Comparison of ENCODE assay signal across 32 cellular contexts in genomic region chr1:160472112-160472511, GRCh38. TPM values are rescaled to one million over a fixed set of nuclear protein-coding genes. Genes with fewer than 3 reads are reported as not detected.
"Had no signal": no experiment of that assay in that cellular context is flagged by ENCODE, and none has a peak within 500 bp of the region (broad histone marks: within the 10 kb centered on the region; RNA-seq: fewer than 3 reads in every experiment).

No MANE protein-coding gene starts in this region.

- DNase-seq: activated CD4-positive, alpha-beta memory T cell treated with anti-CD3 and anti-CD28 coated beads, Interleukin-2, amount 10 ng/mL, durations not matched to agents 7 days and 5 days; activated CD4-positive, alpha-beta T cell treated with anti-CD3 and anti-CD28 coated beads for 36 hours; activated CD4-positive, alpha-beta T cell treated with anti-CD3 and anti-CD28 coated beads, Interleukin-2, amount 10 ng/mL, durations not matched to agents 24 days and 14 days; activated CD4-positive, CD25-positive, alpha-beta regulatory T cell; activated CD4-positive, CD25-positive, alpha-beta regulatory T cell treated with anti-CD3 and anti-CD28 coated beads, Interleukin-2, amount 50 U/mL, for 72 hours; activated CD8-positive, alpha-beta memory T cell treated with anti-CD3 and anti-CD28 coated beads, Interleukin-2, amount 50 U/mL, for 48 hours; activated gamma-delta T cell; activated naive CD4-positive, alpha-beta T cell; activated naive CD4-positive, alpha-beta T cell treated with anti-CD3 and anti-CD28 coated beads, Interleukin-2, amount 10 ng/mL, durations not matched to agents 7 days and 5 days; activated naive CD8-positive, alpha-beta T cell treated with anti-CD3 and anti-CD28 coated beads, Interleukin-2, amount 10 ng/mL, durations not matched to agents 7 days and 5 days; activated T-cell treated with anti-CD3 and anti-CD28 coated beads for 4 hours; activated T-cell treated with anti-CD3 and anti-CD28 coated beads, Interleukin-2, amount 50 U/mL, for 24 hours; activated T-cell treated with anti-CD3 and anti-CD28 coated beads, Interleukin-2, amount 50 U/mL, for 72 hours; central memory CD4-positive, alpha-beta T cell; cerebellar nuclear complex; colonic mucosa; effector CD8-positive, alpha-beta T cell; esophagus squamous epithelium; foreskin melanocyte; heart right ventricle had no signal

- H2AFZ ChIP-seq: hepatocyte had no signal

- H3K4me2 ChIP-seq: hepatocyte had no signal

- H3K4me1 ChIP-seq: ascending aorta, breast epithelium, colonic mucosa, esophagus squamous epithelium, gastroesophageal sphincter had no signal

- H3K27me3 ChIP-seq: ascending aorta, breast epithelium, colonic mucosa, esophagus squamous epithelium, gastroesophageal sphincter, hepatocyte had no signal

- H3K36me3 ChIP-seq: ascending aorta, breast epithelium, cardiac muscle cell, colonic mucosa, esophagus squamous epithelium, gastroesophageal sphincter, heart right ventricle had no signal

- H3K9me3 ChIP-seq: ascending aorta, breast epithelium, colonic mucosa, esophagus squamous epithelium, gastroesophageal sphincter, heart right ventricle had no signal

- H3K27ac ChIP-seq: ascending aorta, breast epithelium, cardiac muscle cell, colonic mucosa, epithelial cell of prostate, esophagus squamous epithelium, gastroesophageal sphincter, heart right ventricle, hepatocyte had no signal

- H3K79me2 ChIP-seq: hepatocyte had no signal

- FAIRE-seq: endometrium, endothelial cell of umbilical vein had no signal

- H3K4me3 ChIP-seq: ascending aorta, breast epithelium, cardiac muscle cell, colonic mucosa, esophagus squamous epithelium, gastroesophageal sphincter, heart right ventricle, hepatocyte had no signal

- ATAC-seq: activated CD4-positive, alpha-beta T cell treated with anti-CD3 and anti-CD28 coated beads for 36 hours; gastroesophageal sphincter; heart right ventricle had no signal

RNA-seq across cellular contexts. Expression of gene SLAMF6, which starts 50.9 kb away (rescaled TPM):
- total RNA-seq: ascending aorta, cardiac muscle cell, dermis microvascular lymphatic vessel endothelial cell, endothelial cell of umbilical vein, fibroblast of lung, fibroblast of villous mesenchyme, glomerular endothelial cell, hepatocyte had no signal
- polyA plus RNA-seq: cardiac muscle cell, endothelial cell of umbilical vein, fibroblast of lung, hepatocyte had no signal
